In genomic region chr16:74651841-74652240, GRCh38 we compare ENCODE assay signal across 24 cellular contexts. TPM values are rescaled to one million over a fixed set of nuclear protein-coding genes. Genes with fewer than 3 reads are reported as not detected.
DNase-seq lines count a peak whose midpoint lies in the region; ATAC-seq, FAIRE-seq and TF ChIP-seq lines count a peak whose summit lies in the region.
"Had no signal": no experiment of that assay in that cellular context is flagged by ENCODE, and none has a peak within 500 bp of the region (broad histone marks: within the 10 kb centered on the region; RNA-seq: fewer than 3 reads in every experiment).

No MANE protein-coding gene starts in this region.

- no peak overlapping the region for H3K27ac ChIP-seq in CD4-positive, CD25-positive, alpha-beta regulatory T cell (ENCODE audit: insufficient read depth, low read length, poor library complexity, severe bottlenecking)
- no peak overlapping the region for H3K27ac ChIP-seq in small intestine (ENCODE audit: low read depth in 1 of 2, low read length in 1 of 2)
- H3K27ac ChIP-seq: 22Rv1, KMS-11, right atrium auricular region, stomach, transverse colon had no signal

- no peak overlapping the region for H3K4me3 ChIP-seq in CD4-positive, CD25-positive, alpha-beta regulatory T cell (ENCODE audit: low read depth, low read length)
- H3K4me3 ChIP-seq in small intestine (ENCODE audit: low read depth in 1 of 2, low read length in 2 of 2): no peak overlapping the region
- H3K4me3 ChIP-seq: right atrium auricular region, stomach, transverse colon had no signal

- peaks cover 21 to 53% (median 41%) of the 10 kb centered on the region in 4 donors for H3K4me1 Mint-ChIP-seq in CD4-positive, CD25-positive, alpha-beta regulatory T cell
- no peaks in the 10 kb centered on the region for H3K4me1 Mint-ChIP-seq in WTC11

- H3K9me3 ChIP-seq in CD4-positive, CD25-positive, alpha-beta regulatory T cell (ENCODE audit: control insufficient read depth in 2 of 2, low read length in 2 of 2): no peaks in the 10 kb centered on the region
- no peaks in the 10 kb centered on the region for H3K9me3 ChIP-seq in small intestine (ENCODE audit: control insufficient read depth, low read depth)
- H3K9me3 ChIP-seq: right atrium auricular region, stomach, transverse colon had no signal

- no peak for FAIRE-seq in small intestine (lab: Jason Lieb, UNC)
- FAIRE-seq: D721Med, HTR-8/SVneo, TTC549 had no signal

- POLR2A ChIA-PET in WTC11 (lab: Charles Lee): no interaction called here

- peaks cover 47% of the 10 kb centered on the region for H3K36me3 ChIP-seq in CD4-positive, CD25-positive, alpha-beta regulatory T cell (ENCODE audit: control insufficient read depth, insufficient read depth, low read length)
- H3K36me3 ChIP-seq in small intestine (ENCODE audit: control insufficient read depth in 2 of 2, insufficient read depth in 2 of 2, low read length in 2 of 2): peaks cover 10 to 12% of the 10 kb centered on the region in 2 donors

- H3K4me3 Mint-ChIP-seq in CD4-positive, CD25-positive, alpha-beta regulatory T cell: no peak overlapping the region
- H3K4me3 Mint-ChIP-seq in WTC11: no peak overlapping the region
- H3K4me3 Mint-ChIP-seq: B cell, HFFc6 had no signal

- 86 to 90% (median 87%) methylated on average over 2 of the region's 2 CpGs for WGBS in small intestine, 3 donors

- H3K36me3 Mint-ChIP-seq in CD4-positive, CD25-positive, alpha-beta regulatory T cell: peaks cover 4% of the 10 kb centered on the region
- H3K36me3 Mint-ChIP-seq in WTC11: peaks cover 59% of the 10 kb centered on the region

- TF ChIP-seq CTCF in WTC11 (IDR thresholded peaks at IDR 0.05): no peak

- CTCF ChIA-PET in WTC11 (lab: Charles Lee): interaction anchor here (1.0 to 1.8 kb wide), 4 partner anchors 15 to 211 kb away, joined by 3 to 11 read pairs (median 4); partner anchors contain the start of gene RFWD3

- DNase-seq in DMS53 (lab: John Stamatoyannopoulos, UW): peak; percentile 2
- DNase-seq in DMS53 treated with DMSO at 0.1 percent for 48 hours (lab: John Stamatoyannopoulos, UW; ENCODE audit: unreplicated experiment): no peak
- DNase-seq in CD4-positive, CD25-positive, alpha-beta regulatory T cell: no peak
- DNase-seq in WTC11 (ENCODE audit: low spot score): no peak
- DNase-seq in kidney tubule cell (ENCODE audit: low spot score): peak; percentile 40
- DNase-seq in activated naive CD4-positive, alpha-beta T cell (lab: John Stamatoyannopoulos, UW): no peak
- DNase-seq in small intestine: no peak
- no peak for DNase-seq in NCI-H69 (lab: John Stamatoyannopoulos, UW)
- DNase-seq: activated CD8-positive, alpha-beta memory T cell treated with anti-CD3 and anti-CD28 coated beads, Interleukin-2, amount 50 U/mL, for 4 hours; activated effector memory CD4-positive, alpha-beta T cell treated with Interleukin-2 at 50 U/mL for 16 hours; foreskin fibroblast; HFFc6; NCI-H1436 treated with DMSO at 0.1 percent for 48 hours; SIG-M5; stimulated activated CD4-positive, alpha-beta T cell treated with anti-CD3 and anti-CD28 coated beads, Interleukin-12 subunit alpha, Interleukin-12 subunit beta, amount 100 ng/mL, for 4 hours; stomach; transverse colon had no signal

- H3K27ac Mint-ChIP-seq in CD4-positive, CD25-positive, alpha-beta regulatory T cell: peak overlapping the region in 2 of 3 donors; percentile 5 to 26
- peak overlapping the region; percentile 5; the same call in 1 of the 2 replicates for H3K27ac Mint-ChIP-seq in WTC11
- H3K27ac Mint-ChIP-seq: B cell had no signal

- H3K4me1 ChIP-seq in CD4-positive, CD25-positive, alpha-beta regulatory T cell (ENCODE audit: control insufficient read depth, insufficient read depth, low read length, poor library complexity, severe bottlenecking): peaks cover 13% of the 10 kb centered on the region
- no peaks in the 10 kb centered on the region for H3K4me1 ChIP-seq in small intestine (ENCODE audit: control insufficient read depth in 2 of 2, insufficient read depth in 1 of 2, low read depth in 1 of 2, low read length in 1 of 2)
- H3K4me1 ChIP-seq: right atrium auricular region had no signal

- H3K9me3 Mint-ChIP-seq in CD4-positive, CD25-positive, alpha-beta regulatory T cell: peaks cover 0 to 1% (median 0%) of the 10 kb centered on the region in 7 donors
- H3K9me3 Mint-ChIP-seq in WTC11: no peaks in the 10 kb centered on the region
- H3K9me3 Mint-ChIP-seq: HFFc6 had no signal

- ATAC-seq in CD4-positive, CD25-positive, alpha-beta regulatory T cell (ENCODE audit: low read depth in 2 of 2): no peak
- ATAC-seq in WTC11: no peak

- no peaks in the 10 kb centered on the region for H3K27me3 ChIP-seq in CD4-positive, CD25-positive, alpha-beta regulatory T cell (ENCODE audit: control insufficient read depth, insufficient read depth, low read length)
- no peaks in the 10 kb centered on the region for H3K27me3 ChIP-seq in small intestine (ENCODE audit: control insufficient read depth in 2 of 2, insufficient read depth in 2 of 2, low read length in 2 of 2)
- H3K27me3 ChIP-seq: right atrium auricular region, stomach, transverse colon had no signal

- no peaks in the 10 kb centered on the region for H3K27me3 Mint-ChIP-seq in CD4-positive, CD25-positive, alpha-beta regulatory T cell
- H3K27me3 Mint-ChIP-seq in WTC11 (ENCODE audit: low read depth): no peaks in the 10 kb centered on the region
- H3K27me3 Mint-ChIP-seq: B cell had no signal

TF ChIP-seq in WTC11, 78 proteins besides CTCF, POLR2A, EP300 and RAD21 (continues in another document):
- TF ChIP-seq JUN (CRISPR knock-in tag; IDR thresholded peaks at IDR 0.05) (no peak), CREM (CRISPR knock-in tag; IDR thresholded peaks at IDR 0.05) (no peak), NFE2L1 (CRISPR knock-in tag; IDR thresholded peaks at IDR 0.05) (no peak), KAT7 (CRISPR knock-in tag; IDR thresholded peaks at IDR 0.05; ENCODE audit: borderline replicate concordance) (no peak), TEAD1 (CRISPR knock-in tag; IDR thresholded peaks at IDR 0.05) (no peak), FOXJ3 (CRISPR knock-in tag; IDR thresholded peaks at IDR 0.05; ENCODE audit: borderline replicate concordance) (no peak), FOXK1 (CRISPR knock-in tag; IDR thresholded peaks at IDR 0.05) (no peak), FOXP1 (CRISPR knock-in tag; IDR thresholded peaks at IDR 0.05; ENCODE audit: borderline replicate concordance) (no peak), ZNF416 (CRISPR knock-in tag; IDR thresholded peaks at IDR 0.05) (no peak), SMAD3 (CRISPR knock-in tag; IDR thresholded peaks at IDR 0.05; ENCODE audit: borderline replicate concordance) (no peak), TP53 (CRISPR knock-in tag; IDR thresholded peaks at IDR 0.05) (no peak), NR3C1 (CRISPR knock-in tag; conservative IDR thresholded peaks at IDR 0.05; ENCODE audit: low read depth) (no peak), USF1 (CRISPR knock-in tag; IDR thresholded peaks at IDR 0.05) (no peak), IRF2 (CRISPR knock-in tag; IDR thresholded peaks at IDR 0.05; ENCODE audit: borderline replicate concordance, low read depth) (no peak), ESRRA (CRISPR knock-in tag; IDR thresholded peaks at IDR 0.05; ENCODE audit: borderline replicate concordance) (no peak), ZNF425 (CRISPR knock-in tag; conservative IDR thresholded peaks at IDR 0.05) (no peak)
- TF ChIP-seq, protein P1, sequence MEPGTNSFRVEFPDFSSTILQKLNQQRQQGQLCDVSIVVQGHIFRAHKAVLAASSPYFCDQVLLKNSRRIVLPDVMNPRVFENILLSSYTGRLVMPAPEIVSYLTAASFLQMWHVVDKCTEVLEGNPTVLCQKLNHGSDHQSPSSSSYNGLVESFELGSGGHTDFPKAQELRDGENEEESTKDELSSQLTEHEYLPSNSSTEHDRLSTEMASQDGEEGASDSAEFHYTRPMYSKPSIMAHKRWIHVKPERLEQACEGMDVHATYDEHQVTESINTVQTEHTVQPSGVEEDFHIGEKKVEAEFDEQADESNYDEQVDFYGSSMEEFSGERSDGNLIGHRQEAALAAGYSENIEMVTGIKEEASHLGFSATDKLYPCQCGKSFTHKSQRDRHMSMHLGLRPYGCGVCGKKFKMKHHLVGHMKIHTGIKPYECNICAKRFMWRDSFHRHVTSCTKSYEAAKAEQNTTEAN (CRISPR knock-in tag; IDR thresholded peaks at IDR 0.05): no peak

RNA-seq across cellular contexts. Expression of gene RFWD3, which starts 14.8 kb away (rescaled TPM):
- total RNA-seq in CD4-positive, CD25-positive, alpha-beta regulatory T cell: 48.5 TPM
- polyA plus RNA-seq in CD4-positive, CD25-positive, alpha-beta regulatory T cell: 10 to 100 TPM; 17.8 to 29.5 (median 21.6) TPM
- 78.8 to 109 TPM (median 86.2 TPM) in 3 replicates for total RNA-seq in WTC11 (2021)
- polyA plus RNA-seq in small intestine: 10 to 100 TPM in 2 of 3 donors, 1 to 10 TPM in 1; 5.8 to 11.6 (median 10.6) TPM

RNA-seq across cellular contexts. Expression of gene GLG1, which starts 44.9 kb away (rescaled TPM):
- 202 TPM for total RNA-seq in CD4-positive, CD25-positive, alpha-beta regulatory T cell
- polyA plus RNA-seq in CD4-positive, CD25-positive, alpha-beta regulatory T cell: 100 to 1,000 TPM; 147 to 156 (median 152) TPM
- total RNA-seq in WTC11 (2021): 156 to 179 TPM (median 171 TPM) in 3 replicates
- 10 to 100 TPM; 12.2 to 42.9 (median 13.4) TPM for polyA plus RNA-seq in small intestine

RNA-seq across cellular contexts. Expression of gene MLKL, which starts 48.8 kb away (rescaled TPM):
- total RNA-seq in CD4-positive, CD25-positive, alpha-beta regulatory T cell: 50.0 TPM
- 10 to 100 TPM; 15.6 to 21.3 (median 20.8) TPM for polyA plus RNA-seq in CD4-positive, CD25-positive, alpha-beta regulatory T cell
- total RNA-seq in WTC11 (2021): 4.3 to 5.0 TPM (median 4.4 TPM) in 3 replicates
- 10 to 100 TPM in 2 of 3 donors, 1 to 10 TPM in 1; 6.5 to 18.9 (median 12.3) TPM for polyA plus RNA-seq in small intestine

Comparison
In these comparisons a context has a peak if more than half of its experiments do, and no peak if none do; other contexts are left out.
1. DNase-seq: peak in DMS53 (single experiment) and kidney tubule cell (single experiment); none in DMS53 treated with DMSO at 0.1 percent for 48 hours (single experiment), CD4-positive, CD25-positive, alpha-beta regulatory T cell (0 of 3), WTC11 (single experiment), activated naive CD4-positive, alpha-beta T cell (0 of 4), small intestine (single experiment) and NCI-H69 (single experiment).